8 cellular contexts compared by ENCODE assay signal in genomic region chr16:2003827-2004641, GRCh38. TPM values are rescaled to one million over a fixed set of nuclear protein-coding genes. Genes with fewer than 3 reads are reported as not detected.
DNase-seq lines count a peak whose midpoint lies in the region; ATAC-seq and TF ChIP-seq lines count a peak whose summit lies in the region.

No MANE protein-coding gene starts in this region.

- H3K27ac ChIP-seq in right lobe of liver, result no peak overlapping the region

- intact Hi-C loops in right lobe of liver (cut with DNase I), result no loop called here

- H3K27me3 ChIP-seq in right lobe of liver, result no peaks in the 10 kb centered on the region

- H3K9me3 ChIP-seq in right lobe of liver, result no peaks in the 10 kb centered on the region

- peak; percentile 59 for ATAC-seq in HG03439 (IDR thresholded peaks at IDR 0.05; ENCODE audit: unreplicated experiment)
- ATAC-seq in right lobe of liver, result peak; percentile 82 to 89 (median 86)
- ATAC-seq in HG02852 (IDR thresholded peaks at IDR 0.05; ENCODE audit: unreplicated experiment), result no peak

- peaks cover 0 to 31% (median 17%) of the 10 kb centered on the region in 4 donors for H3K4me1 ChIP-seq in right lobe of liver

- no peak for TF ChIP-seq POLR2A in right lobe of liver (IDR thresholded peaks at IDR 0.05)

- 0% methylated on average over 4 of the region's 36 CpGs for WGBS in right lobe of liver (ENCODE audit: insufficient coverage, low coverage, low lambda C conversion rate, missing lambda C conversion rate)

- no peak overlapping the region for H3K4me3 ChIP-seq in right lobe of liver

- TF ChIP-seq CTCF in GM12873 (IDR thresholded peaks at IDR 0.05; ENCODE audit: insufficient read depth, low read depth, low read length, missing control alignments), result peak; percentile 96
- peak; percentile 90 to 97 (median 96) for TF ChIP-seq CTCF in right lobe of liver (IDR thresholded peaks at IDR 0.05)

- DNase-seq in NCI-H524 treated with DMSO at 0.1 percent for 48 hours (lab: John Stamatoyannopoulos, UW) (peak; percentile 86), dermis blood vessel endothelial cell (peak; percentile 92), right lobe of liver (peak; percentile 88 to 90 (median 89))
- DNase-seq in activated CD4-positive, alpha-beta T cell treated with anti-CD3 and anti-CD28 coated beads, Interleukin-2, amount 50 U/mL, for 24 hours (ENCODE audit: low read depth in 1 of 2, low spot score in 1 of 2), result peak; percentile 72 to 81
- DNase-seq in stimulated activated CD4-positive, alpha-beta T cell treated with anti-CD3 and anti-CD28 coated beads, Interleukin-4, amount 100 ng/mL, for 48 hours (ENCODE audit: low read depth in 2 of 2), result peak; percentile 89 to 93

- H3K36me3 ChIP-seq in right lobe of liver, result peaks cover 3 to 43% (median 24%) of the 10 kb centered on the region in 4 donors

RNA-seq across cellular contexts. Expression of gene ZNF598, which starts 5.6 kb away (rescaled TPM):
- total RNA-seq in dermis blood vessel endothelial cell (19.1 and 28.2 TPM in 2 replicates), right lobe of liver (10 to 100 TPM; 21.6 to 46.4 (median 25.0) TPM)

RNA-seq across cellular contexts. Expression of gene SYNGR3, which starts 14.3 kb away (rescaled TPM):
- 1.6 and 2.4 TPM in 2 replicates for total RNA-seq in dermis blood vessel endothelial cell
- total RNA-seq in right lobe of liver, result under 1 TPM in 1 of 6 experiments, not detected in 5; 0.22 TPM

RNA-seq across cellular contexts. Expression of gene NPW, which starts 15.6 kb away (rescaled TPM):
- total RNA-seq in dermis blood vessel endothelial cell, result 0.17 and 1.2 TPM in 2 replicates
- total RNA-seq in right lobe of liver, result 10 to 100 TPM in 2 of 6 experiments, 1 to 10 TPM in 4; 2.7 to 12.3 (median 8.2) TPM

RNA-seq across cellular contexts. Expression of gene GFER, which starts 20.0 kb away (rescaled TPM):
- total RNA-seq in dermis blood vessel endothelial cell (9.0 and 13.4 TPM in 2 replicates), right lobe of liver (10 to 100 TPM; 16.1 to 18.6 (median 18.0) TPM)

RNA-seq across cellular contexts. Expression of gene NHERF2, which starts 22.7 kb away (rescaled TPM):
- total RNA-seq in dermis blood vessel endothelial cell (33.5 and 79.6 TPM in 2 replicates), right lobe of liver (100 to 1,000 TPM; 129 to 284 (median 186) TPM)
